In genomic region chr19:44718441-44719261, GRCh38 we compare ENCODE assay signal across 8 cellular contexts. TPM values are rescaled to one million over a fixed set of nuclear protein-coding genes. Genes with fewer than 3 reads are reported as not detected.
DNase-seq lines count a peak whose midpoint lies in the region; ATAC-seq and TF ChIP-seq lines count a peak whose summit lies in the region.

No MANE protein-coding gene starts in this region.

- no peaks in the 10 kb centered on the region for H3K27me3 ChIP-seq in Panc1 (ENCODE audit: control insufficient read depth, insufficient read depth, low read length)

- peak overlapping the region; percentile 88 for H3K27ac ChIP-seq in Panc1 (ENCODE audit: low read length)

- peaks cover 35% of the 10 kb centered on the region for H3K4me1 ChIP-seq in Panc1 (ENCODE audit: control insufficient read depth, insufficient read depth, low read length)

- ATAC-seq in Panc1 (peak; percentile 77), HG03457 (IDR thresholded peaks at IDR 0.05; ENCODE audit: unreplicated experiment) (no peak), GM21619 (IDR thresholded peaks at IDR 0.05; ENCODE audit: unreplicated experiment) (no peak), HG02642 (IDR thresholded peaks at IDR 0.05; ENCODE audit: poor library complexity, unreplicated experiment) (no peak)

- in situ Hi-C loops in Panc1 (cut with HindIII; ENCODE audit: low pct_unique_long_range_greater_than_20kb, low sequenced_read_pairs) = no loop called here

- POLR2A ChIA-PET in Panc1 (lab: Charles Lee) = no interaction called here

- peak overlapping the region; percentile 42 for H3K4me3 Mint-ChIP-seq in osteocyte (ENCODE audit: unreplicated experiment)

- no peaks in the 10 kb centered on the region for H3K9me3 ChIP-seq in Panc1 (ENCODE audit: control insufficient read depth, insufficient read depth, low read depth, low read length)

- peak overlapping the region; percentile 89 for H3K27ac Mint-ChIP-seq in osteocyte (ENCODE audit: unreplicated experiment)

- peak overlapping the region; percentile 16 to 19; a peak in 3 of 4 replicates for H3K4me3 ChIP-seq in Panc1 (ENCODE audit: low read depth in 2 of 2, low read length in 2 of 2)

- BruUV-seq in Panc1 (replicated peaks; lab: Mats Ljungman, UMichigan) = no TSS peak

- no peaks in the 10 kb centered on the region for H3K36me3 Mint-ChIP-seq in osteocyte (ENCODE audit: unreplicated experiment)

- no peaks in the 10 kb centered on the region for H3K36me3 ChIP-seq in Panc1 (ENCODE audit: control insufficient read depth, insufficient read depth, low read length)

- TF ChIP-seq CTCF in Panc1 (IDR thresholded peaks at IDR 0.05) (no peak), osteocyte (IDR thresholded peaks at IDR 0.05) (no peak)

- intact Hi-C loops in Panc1 (cut with micrococcal nuclease; ENCODE audit: unreplicated experiment) = no loop called here

- CTCF ChIA-PET in Panc1 (lab: Charles Lee) = interaction anchor here (0.6 to 0.7 kb wide), 2 partner anchors 8 to 37 kb away, joined by 5 to 6 read pairs; no protein-coding TSS in a partner anchor

- peaks cover 5% of the 10 kb centered on the region for H3K9me3 Mint-ChIP-seq in osteocyte (ENCODE audit: unreplicated experiment)

- DNase-seq in DMS53 treated with DMSO at 0.1 percent for 48 hours (lab: John Stamatoyannopoulos, UW; ENCODE audit: unreplicated experiment) (peak; percentile 49), Panc1 (ENCODE audit: low read depth, low spot score) (no peak), glomerular endothelial cell (ENCODE audit: extremely low read depth, low read depth, low spot score) (peak; percentile 92), osteocyte (ENCODE audit: extremely low spot score, unreplicated experiment) (no peak), GM19240 (ENCODE audit: insufficient read length, low spot score) (no peak)

- no peaks in the 10 kb centered on the region for H3K27me3 Mint-ChIP-seq in osteocyte (ENCODE audit: unreplicated experiment)

- peaks cover 33% of the 10 kb centered on the region for H3K4me1 Mint-ChIP-seq in osteocyte (ENCODE audit: unreplicated experiment)

RNA-seq across cellular contexts. Expression of gene CEACAM16, which starts 19.7 kb away (rescaled TPM):
- not detected for total RNA-seq in Panc1 (2021; ENCODE audit: unreplicated experiment)
- polyA plus RNA-seq in Panc1 (2012; ENCODE audit: insufficient read length) = not detected
- total RNA-seq in glomerular endothelial cell = not detected in 2 replicates
- not detected in 2 replicates for total RNA-seq in osteocyte

RNA-seq across cellular contexts. Expression of gene BCL3, which starts 29.9 kb away (rescaled TPM):
- total RNA-seq in Panc1 (2021; ENCODE audit: unreplicated experiment) (48.5 TPM), glomerular endothelial cell (28.3 and 30.0 TPM in 2 replicates), osteocyte (12.7 and 15.3 TPM in 2 replicates)
- polyA plus RNA-seq in Panc1 (2012; ENCODE audit: insufficient read length) = 80.9 TPM

RNA-seq across cellular contexts. Expression of gene CEACAM19, which starts 47.4 kb away (rescaled TPM):
- total RNA-seq in Panc1 (2021; ENCODE audit: unreplicated experiment) (1.2 TPM), glomerular endothelial cell (4.4 and 9.0 TPM in 2 replicates), osteocyte (6.3 and 7.4 TPM in 2 replicates)
- 0.64 TPM for polyA plus RNA-seq in Panc1 (2012; ENCODE audit: insufficient read length)

RNA-seq across cellular contexts. Expression of gene CBLC, which starts 59.0 kb away (rescaled TPM):
- total RNA-seq in Panc1 (2021; ENCODE audit: unreplicated experiment) (0.80 TPM), glomerular endothelial cell (1.1 TPM in 1 of 2 replicates, not detected in the other), osteocyte (not detected in 2 replicates)
- polyA plus RNA-seq in Panc1 (2012; ENCODE audit: insufficient read length) = 2.3 TPM

Comparison
In these comparisons a context has a peak if more than half of its experiments do, and no peak if none do; other contexts are left out.
1. DNase-seq: peak in DMS53 treated with DMSO at 0.1 percent for 48 hours (single experiment) and glomerular endothelial cell (single experiment); none in Panc1 (single experiment), osteocyte (single experiment) and GM19240 (single experiment).